In the genomic region with DNA sequence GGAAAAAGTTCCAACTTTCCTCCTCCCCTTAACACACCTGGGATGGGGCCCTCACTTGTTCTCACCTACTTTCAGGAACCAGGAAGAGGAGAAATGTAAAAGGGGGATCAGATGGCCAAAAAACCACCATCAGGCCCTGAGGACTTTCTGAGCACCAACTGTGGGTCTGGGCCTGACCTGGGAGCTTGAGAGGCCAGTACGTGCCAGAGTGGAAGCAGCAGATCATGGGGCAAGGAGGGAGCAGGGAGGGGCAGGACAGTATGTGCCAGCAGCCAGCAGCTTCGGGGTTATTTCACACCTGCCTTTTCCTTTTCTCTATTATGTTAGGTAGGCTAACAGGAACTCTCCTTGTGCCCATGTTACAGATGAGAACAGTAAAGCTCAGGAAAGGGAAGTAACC, we compare ENCODE assay signal across 22 cellular contexts.
"Had no signal": no experiment of that assay in that cellular context is flagged by ENCODE, and none has a peak within 500 bp of the region (broad histone marks: within the 10 kb centered on the region; RNA-seq: fewer than 3 reads in every experiment).

No MANE protein-coding gene starts in this region.

- H3K4me3 ChIP-seq: adrenal gland, breast epithelium, esophagus squamous epithelium, lower lobe of right lung, SK-N-MC, tibial artery, uterus had no signal

- H3K27ac ChIP-seq: adrenal gland, breast epithelium, lower lobe of right lung, SK-N-MC, uterus had no signal

- H3K9me3 Mint-ChIP-seq: activated CD4-positive, alpha-beta T cell treated with anti-CD3 and anti-CD28 coated beads, Interleukin-2, amount 10 ng/mL, durations not matched to agents 7 days and 5 days had no signal

- H3K4me1 ChIP-seq: adrenal gland, breast epithelium, lower lobe of right lung, uterus had no signal

- H3K36me3 ChIP-seq: adrenal gland, breast epithelium, esophagus squamous epithelium, lower lobe of right lung, tibial artery, uterus had no signal

- ATAC-seq: lower lobe of right lung had no signal

- DNase-seq: activated CD4-positive, alpha-beta T cell treated with anti-CD3 and anti-CD28 coated beads, Interleukin-2, amount 10 ng/mL, durations not matched to agents 7 days and 5 days; activated effector memory CD4-positive, alpha-beta T cell treated with Interleukin-2 at 50 U/mL for 16 hours; activated naive CD4-positive, alpha-beta T cell treated with anti-CD3 and anti-CD28 coated beads, Interleukin-2, amount 50 U/mL, for 16 hours; activated T-cell treated with anti-CD3 and anti-CD28 coated beads, Interleukin-2, amount 50 U/mL, for 1 hour; effector CD8-positive, alpha-beta T cell; esophagus squamous epithelium; lower lobe of right lung; occipital lobe; stimulated activated CD4-positive, alpha-beta T cell treated with anti-CD3 and anti-CD28 coated beads, Interleukin-12 subunit alpha, Interleukin-12 subunit beta, amount 100 ng/mL, for 4 hours; stimulated activated CD4-positive, alpha-beta T cell treated with anti-CD3 and anti-CD28 coated beads, Interleukin-1b, Interleukin-23, amount 100 ng/mL, for 48 hours; stimulated activated CD8-positive, alpha-beta memory T cell treated with anti-CD3 and anti-CD28 coated beads, Interleukin-4, amount 100 ng/mL, for 48 hours; stimulated activated naive CD4-positive, alpha-beta T cell treated with Interleukin-2 at 50 U/mL for 16 hours; substantia nigra; T-helper 9 cell; uterus had no signal

- H3K27me3 ChIP-seq: adrenal gland, breast epithelium, esophagus squamous epithelium, tibial artery, uterus had no signal

- H3K4me1 Mint-ChIP-seq: activated CD4-positive, alpha-beta T cell treated with anti-CD3 and anti-CD28 coated beads, Interleukin-2, amount 10 ng/mL, durations not matched to agents 7 days and 5 days; mesothelial cell of epicardium had no signal

- H3K27ac Mint-ChIP-seq: activated CD4-positive, alpha-beta T cell treated with anti-CD3 and anti-CD28 coated beads, Interleukin-2, amount 10 ng/mL, durations not matched to agents 7 days and 5 days; dendritic cell treated with granulocyte-macrophage colony-stimulating factor and Interleukin-4, amounts not matched to agents 40 ng/mL and 50 ng/mL, for 4 days; mesothelial cell of epicardium had no signal

- H3K9me3 ChIP-seq: adrenal gland, breast epithelium, esophagus squamous epithelium, lower lobe of right lung, tibial artery, uterus had no signal

- H3K4me3 Mint-ChIP-seq: activated CD4-positive, alpha-beta T cell treated with anti-CD3 and anti-CD28 coated beads, Interleukin-2, amount 10 ng/mL, durations not matched to agents 7 days and 5 days; dendritic cell treated with granulocyte-macrophage colony-stimulating factor and Interleukin-4, amounts not matched to agents 40 ng/mL and 50 ng/mL, for 4 days; mesothelial cell of epicardium; nephron had no signal

- H3K36me3 Mint-ChIP-seq: mesothelial cell of epicardium had no signal
